ENCODE assay signal across 8 cellular contexts in genomic region chr9:15306757-15307522, GRCh38. TPM values are rescaled to one million over a fixed set of nuclear protein-coding genes. Genes with fewer than 3 reads are reported as not detected.
DNase-seq lines count a peak whose midpoint lies in the region; TF ChIP-seq lines count a peak whose summit lies in the region.

Gene TTC39B (minus strand): TSS chr9:15307216. CDS start chr9:15307125, 91 bp downstream.

- H3K4me1 ChIP-seq in ES-I3 (ENCODE audit: insufficient read depth, low read length) (0 out of 2 replicates have a peak, but pooled peaks cover 7% of the 10 kb centered on the region), testis (peaks cover 3% of the 10 kb centered on the region)

- intact Hi-C loops in testis (cut with DNase I; ENCODE audit: low total_unique reads): no loop called here

- no peak for TF ChIP-seq POLR2A in testis (IDR thresholded peaks at IDR 0.05)

- H3K9ac ChIP-seq in ES-I3 (ENCODE audit: low read depth, low read length): peak within 1 kb of the TSS; percentile 85

- 1% methylated on average over 54 of the region's 67 CpGs; no CpG with 5 or more reads in 1 of the 2 donors for WGBS in testis, 2 donors

- H3K27me3 ChIP-seq in H7 (ENCODE audit: control insufficient read depth, insufficient read depth, low read length) (no peaks in the 10 kb centered on the region; the same call in 1 of the 2 replicates), testis (no peaks in the 10 kb centered on the region)

- TF ChIP-seq CTCF in testis (IDR thresholded peaks at IDR 0.05): no peak

- DNase-seq in H7 (peak; percentile 96), LoVo (ENCODE audit: low spot score) (peak; percentile 95), SK-N-DZ (ENCODE audit: low spot score) (peak; percentile 84), glomerular visceral epithelial cell (ENCODE audit: extremely low spot score) (peak; percentile 94), occipital lobe (lab: John Stamatoyannopoulos, UW) (peak; percentile 82), testis (peak; percentile 95)
- DNase-seq in activated naive CD4-positive, alpha-beta T cell treated with anti-CD3 and anti-CD28 coated beads, Interleukin-2, amount 50 U/mL, for 16 hours: peak; percentile 68

- peak within 1 kb of the TSS; percentile 78 to 88 for H3K27ac ChIP-seq in testis

- H3K36me3 ChIP-seq in ES-I3 (ENCODE audit: insufficient read depth, low read length) (no peaks in the 10 kb centered on the region), H7 (replicated peaks; ENCODE audit: control insufficient read depth, insufficient read depth, low read length) (no peaks in the 10 kb centered on the region), testis (ENCODE audit: low read depth, missing control alignments) (no peaks in the 10 kb centered on the region)

- no peaks in the 10 kb centered on the region for H3K9me3 ChIP-seq in ES-I3 (ENCODE audit: control insufficient read depth, insufficient read depth, low read length)
- H3K9me3 ChIP-seq in testis: no peaks in the 10 kb centered on the region

- peak within 1 kb of the TSS; percentile 88 for H3K4me3 ChIP-seq in H7 (ENCODE audit: insufficient read depth, low read depth, low read length)
- H3K4me3 ChIP-seq in testis: peak within 1 kb of the TSS; percentile 84 to 87

RNA-seq across cellular contexts. Expression of gene TTC39B, which starts in this region (rescaled TPM):
- total RNA-seq in H7 (2014; rRNA removed; shearing (Covaris generic)): 7.1 and 9.0 TPM in 2 replicates
- polyA plus RNA-seq in SK-N-DZ (2014; cell fraction: cytosol; rRNA removed): 1.2 and 1.5 TPM in 2 replicates
- polyA plus RNA-seq in SK-N-DZ (2014; cell fraction: nucleus; rRNA removed): 1.8 and 2.3 TPM in 2 replicates
- 6.9 TPM for total RNA-seq in occipital lobe
- total RNA-seq in testis: 1 to 10 TPM; 5.7 to 8.5 TPM
- 8.9 TPM for polyA plus RNA-seq in testis (ENCODE audit: insufficient read depth, low read depth, low replicate concordance)

Comparison
In these comparisons a context has a peak if more than half of its experiments do, and no peak if none do; other contexts are left out.
1. Peak in every context shown above with its lines: DNase-seq, H3K4me3 ChIP-seq and H3K27ac ChIP-seq.